ENCODE assay signal across 22 cellular contexts in the genomic region with DNA sequence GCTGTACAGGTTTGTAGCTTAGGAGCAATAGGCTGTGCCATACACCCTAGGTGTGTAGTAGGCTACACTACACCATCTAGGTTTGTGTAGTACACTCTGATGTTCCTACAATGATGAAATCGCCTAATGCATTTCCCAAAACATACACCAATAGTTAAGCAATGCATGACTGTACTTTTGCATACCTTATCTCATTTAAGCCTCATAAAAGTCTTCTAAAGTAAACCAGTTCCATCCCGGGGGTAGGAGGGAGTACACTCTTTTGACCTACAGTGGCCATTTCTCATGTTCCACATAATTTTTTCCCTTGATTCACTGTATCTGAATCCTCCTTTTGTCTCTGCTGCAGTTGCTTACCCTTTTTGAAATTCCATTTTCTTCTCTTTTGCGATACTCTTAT.
"Had no signal": no experiment of that assay in that cellular context is flagged by ENCODE, and none has a peak within 500 bp of the region (broad histone marks: within the 10 kb centered on the region; RNA-seq: fewer than 3 reads in every experiment).

No MANE protein-coding gene starts in this region.

- H3K27me3 ChIP-seq: SJCRH30 had no signal

- H3K4me1 ChIP-seq: SJCRH30 had no signal

- H3K4me3 ChIP-seq: SJCRH30 had no signal

- ATAC-seq: activated CD4-positive, CD25-positive, alpha-beta regulatory T cell treated with anti-CD3 and anti-CD28 coated beads, Interleukin-2, amount 50 U/mL, for 24 hours; Panc1; Right ventricle myocardium inferior had no signal

- H3K9me3 Mint-ChIP-seq: brain; central memory CD8-positive, alpha-beta T cell had no signal

- H3K27me3 Mint-ChIP-seq: brain; central memory CD8-positive, alpha-beta T cell had no signal

- H3K27ac Mint-ChIP-seq: brain had no signal

- H3K4me1 Mint-ChIP-seq: brain had no signal

- H3K9me3 ChIP-seq: SJCRH30, SK-N-SH had no signal

- H3K27ac ChIP-seq: SJCRH30 had no signal

- DNase-seq: activated CD4-positive, alpha-beta T cell treated with anti-CD3 and anti-CD28 coated beads for 4 hours; activated CD4-positive, alpha-beta T cell treated with anti-CD3 and anti-CD28 coated beads, Interleukin-2, amount 50 U/mL, for 4 hours; activated naive CD4-positive, alpha-beta T cell treated with anti-CD3 and anti-CD28 coated beads, Interleukin-2, amount 50 U/mL, for 16 hours; activated T-cell treated with anti-CD3 and anti-CD28 coated beads for 4 hours; amygdala; Kasumi-1; NCI-H1105 treated with DMSO at 0.1 percent for 48 hours; NCI-H1436 treated with DMSO at 0.1 percent for 48 hours; NCI-H187; NCI-H2081; NCI-H510A treated with DMSO at 0.1 percent for 48 hours; NCI-H69; NK-92 treated with Interleukin-12 subunit alpha and Interleukin-12 subunit beta, amount 100 ng/mL, for 24 hours; OCI-M1; RPMI8226; SJCRH30; SK-N-SH had no signal

- H3K4me3 Mint-ChIP-seq: brain; central memory CD8-positive, alpha-beta T cell had no signal
